ENCODE assay signal across 8 cellular contexts in the genomic region with DNA sequence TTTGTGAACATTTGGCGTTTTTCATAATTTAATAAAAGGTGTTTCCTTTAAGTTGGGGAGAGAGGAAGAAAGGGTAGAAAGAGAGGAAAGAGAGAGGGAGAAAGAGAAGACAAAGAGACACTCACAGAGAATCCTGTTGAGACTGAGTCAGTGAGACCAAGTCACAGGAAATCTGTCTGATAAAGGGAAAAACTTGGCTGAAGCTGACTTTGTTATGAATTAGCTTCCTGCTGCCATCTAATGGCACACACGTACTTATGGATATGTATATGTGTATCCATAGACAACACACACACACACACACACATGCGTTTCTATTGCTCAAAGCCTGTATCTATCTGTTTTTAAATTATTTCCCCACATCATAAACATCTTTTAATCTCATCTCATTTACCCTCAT. TPM values are rescaled to one million over a fixed set of nuclear protein-coding genes. Genes with fewer than 3 reads are reported as not detected.
DNase-seq lines count a peak whose midpoint lies in the region; ATAC-seq and TF ChIP-seq lines count a peak whose summit lies in the region.

No MANE protein-coding gene starts in this region.

- intact Hi-C loops in PC-9 (cut with micrococcal nuclease; ENCODE audit: unreplicated experiment), result loop anchor here (1.0 kb wide), 1 partner anchor 226 kb away; no protein-coding TSS in a partner anchor
- intact Hi-C loops in aorta (cut with DNase I), result no loop called here

- POLR2A ChIA-PET in PC-9 (lab: Charles Lee; ENCODE audit: unreplicated experiment), result interaction anchor here (0.7 kb wide), 1 partner anchor 746 kb away, joined by 4 read pairs; no protein-coding TSS in a partner anchor
- POLR2A ChIA-PET in CD8-positive, alpha-beta memory T cell (lab: Charles Lee), result interaction anchor here (0.6 kb wide), 1 partner anchor 221 kb away, joined by 3 read pairs; no protein-coding TSS in a partner anchor

- no peaks in the 10 kb centered on the region for H4K20me1 ChIP-seq in PC-9 (ENCODE audit: insufficient read depth)

- H3K36me3 Mint-ChIP-seq in activated T-helper 17 cell treated with anti-CD3 and anti-CD28 coated beads, Interleukin-2, amount 50 U/mL, for 72 hours (ENCODE audit: low read depth), result no peaks in the 10 kb centered on the region
- H3K36me3 Mint-ChIP-seq in mesothelial cell of epicardium, result no peaks in the 10 kb centered on the region
- H3K36me3 Mint-ChIP-seq in CD8-positive, alpha-beta memory T cell, result peaks cover 0 to 4% (median 0%) of the 10 kb centered on the region in 3 donors

- H3K27me3 Mint-ChIP-seq in activated T-helper 17 cell treated with anti-CD3 and anti-CD28 coated beads, Interleukin-2, amount 50 U/mL, for 72 hours, result no peaks in the 10 kb centered on the region
- no peaks in the 10 kb centered on the region for H3K27me3 Mint-ChIP-seq in mesothelial cell of epicardium (ENCODE audit: low read depth)
- H3K27me3 Mint-ChIP-seq in CD8-positive, alpha-beta memory T cell, result peaks cover 0 to 2% of the 10 kb centered on the region in 2 donors

- H3K9me2 ChIP-seq in PC-9 (ENCODE audit: insufficient read depth), result no peaks in the 10 kb centered on the region

- no peaks in the 10 kb centered on the region for H3K79me2 ChIP-seq in PC-9 (ENCODE audit: low read depth)

- H3K4me2 ChIP-seq in PC-9, result no peak overlapping the region

- H3F3A ChIP-seq in PC-9 (ENCODE audit: insufficient read depth, low read depth), result no peaks in the 10 kb centered on the region

- 45 to 48% methylated on average over 3 of the region's 3 CpGs for WGBS in aorta, 2 donors

- H3K27ac Mint-ChIP-seq in activated T-helper 17 cell treated with anti-CD3 and anti-CD28 coated beads, Interleukin-2, amount 50 U/mL, for 72 hours, result no peak overlapping the region
- H3K27ac Mint-ChIP-seq in mesothelial cell of epicardium, result peak overlapping the region; percentile 14
- H3K27ac Mint-ChIP-seq in CD8-positive, alpha-beta memory T cell, result no peak overlapping the region

- H3K9me3 ChIP-seq in PC-9 (ENCODE audit: insufficient read depth, low read depth), result no peaks in the 10 kb centered on the region
- no peaks in the 10 kb centered on the region for H3K9me3 ChIP-seq in CD8-positive, alpha-beta memory T cell (ENCODE audit: low read length)
- no peaks in the 10 kb centered on the region for H3K9me3 ChIP-seq in aorta (ENCODE audit: control insufficient read depth, low read length)

- peak; percentile 39 for ATAC-seq in activated T-helper 17 cell treated with anti-CD3 and anti-CD28 coated beads, Interleukin-2, amount 50 U/mL, for 72 hours (replicated peaks)
- ATAC-seq in aorta (ENCODE audit: low FRiP score) (no peak), GM18498 (IDR thresholded peaks at IDR 0.05; ENCODE audit: unreplicated experiment) (no peak)

- H3K36me3 ChIP-seq in PC-9 (ENCODE audit: low read depth) (no peaks in the 10 kb centered on the region), aorta (ENCODE audit: control insufficient read depth in 1 of 2, insufficient read depth in 2 of 2, low read length in 1 of 2) (no peaks in the 10 kb centered on the region)
- H3K36me3 ChIP-seq in CD8-positive, alpha-beta memory T cell (ENCODE audit: insufficient read depth, low read length), result no peaks in the 10 kb centered on the region

- H3K27me3 ChIP-seq in PC-9 (ENCODE audit: insufficient read depth, low read depth) (no peaks in the 10 kb centered on the region), aorta (ENCODE audit: control insufficient read depth in 1 of 2, insufficient read depth in 2 of 2, low read length in 1 of 2) (no peaks in the 10 kb centered on the region)
- H3K27me3 ChIP-seq in CD8-positive, alpha-beta memory T cell (ENCODE audit: insufficient read depth, low read length, poor library complexity, severe bottlenecking), result no peaks in the 10 kb centered on the region

- H3K9me3 Mint-ChIP-seq in activated T-helper 17 cell treated with anti-CD3 and anti-CD28 coated beads, Interleukin-2, amount 50 U/mL, for 72 hours, result no peaks in the 10 kb centered on the region
- H3K9me3 Mint-ChIP-seq in mesothelial cell of epicardium, result no peaks in the 10 kb centered on the region
- no peaks in the 10 kb centered on the region for H3K9me3 Mint-ChIP-seq in CD8-positive, alpha-beta memory T cell

- H3K4me1 Mint-ChIP-seq in activated T-helper 17 cell treated with anti-CD3 and anti-CD28 coated beads, Interleukin-2, amount 50 U/mL, for 72 hours, result no peaks in the 10 kb centered on the region
- peaks cover 10% of the 10 kb centered on the region for H3K4me1 Mint-ChIP-seq in mesothelial cell of epicardium
- H3K4me1 Mint-ChIP-seq in CD8-positive, alpha-beta memory T cell, result no peaks in the 10 kb centered on the region

- no peak overlapping the region for H3K4me3 Mint-ChIP-seq in activated T-helper 17 cell treated with anti-CD3 and anti-CD28 coated beads, Interleukin-2, amount 50 U/mL, for 72 hours
- no peak overlapping the region for H3K4me3 Mint-ChIP-seq in mesothelial cell of epicardium
- no peak overlapping the region for H3K4me3 Mint-ChIP-seq in CD8-positive, alpha-beta memory T cell

- TF ChIP-seq CTCF in LNCaP clone FGC (IDR thresholded peaks at IDR 0.05; ENCODE audit: control insufficient read depth, extremely low read depth, insufficient read depth), result peak; percentile 66
- no peak for TF ChIP-seq CTCF in mesothelial cell of epicardium (IDR thresholded peaks at IDR 0.05; ENCODE audit: unreplicated experiment)
- TF ChIP-seq CTCF in PC-9 (conservative IDR thresholded peaks at IDR 0.05), result no peak; the same call in 1 of the 2 replicates

- no TSS peak for BruUV-seq in PC-9 (replicated peaks; lab: Mats Ljungman, UMichigan)

- H3K4me3 ChIP-seq in LNCaP clone FGC (ENCODE audit: low read depth, low read length), result no peak overlapping the region
- no peak overlapping the region for H3K4me3 ChIP-seq in PC-9
- H3K4me3 ChIP-seq in CD8-positive, alpha-beta memory T cell (ENCODE audit: low read length), result no peak overlapping the region
- H3K4me3 ChIP-seq in aorta (ENCODE audit: low read length in 2 of 2), result no peak overlapping the region

- CTCF ChIA-PET in PC-9 (lab: Charles Lee), result interaction anchor here (0.6 to 0.7 kb wide), 3 partner anchors 212 to 227 kb away, joined by 3 to 11 read pairs (median 7); no protein-coding TSS in a partner anchor
- CTCF ChIA-PET in CD8-positive, alpha-beta memory T cell (lab: Charles Lee), result no interaction called here

- no peak overlapping the region for H3K27ac ChIP-seq in PC-9
- no peak overlapping the region for H3K27ac ChIP-seq in CD8-positive, alpha-beta memory T cell (ENCODE audit: low read depth, low read length)
- no peak overlapping the region for H3K27ac ChIP-seq in aorta (ENCODE audit: low read depth in 1 of 2, low read length in 2 of 2)

- H3K4me1 ChIP-seq in PC-9 (replicated peaks; ENCODE audit: insufficient read depth) (no peaks in the 10 kb centered on the region), aorta (ENCODE audit: control insufficient read depth in 1 of 2, insufficient read depth in 2 of 2, low read length in 2 of 2) (no peaks in the 10 kb centered on the region)
- H3K4me1 ChIP-seq in CD8-positive, alpha-beta memory T cell (ENCODE audit: insufficient read depth, low read length), result no peaks in the 10 kb centered on the region

- H2AFZ ChIP-seq in PC-9, result no peak overlapping the region

- DNase-seq in EH (ENCODE audit: low read depth), result peak; percentile 70
- peak; percentile 47 for DNase-seq in LNCaP clone FGC (ENCODE audit: low read depth)
- no peak for DNase-seq in mesothelial cell of epicardium (ENCODE audit: low spot score in 2 of 2, unreplicated experiment in 2 of 2)
- DNase-seq in PC-9, result no peak
- DNase-seq in CD8-positive, alpha-beta memory T cell, result no peak
- DNase-seq in aorta, result no peak

RNA-seq across cellular contexts. Expression of gene DISC1, which starts 42.5 kb away (rescaled TPM):
- 1 to 10 TPM; 3.9 to 8.2 TPM for total RNA-seq in activated T-helper 17 cell treated with anti-CD3 and anti-CD28 coated beads, Interleukin-2, amount 50 U/mL, for 72 hours
- 9.1 to 11.4 TPM (median 9.1 TPM) in 3 replicates for total RNA-seq in mesothelial cell of epicardium
- 7.4 and 12.1 TPM in 2 replicates for total RNA-seq in PC-9 (2021)
- 1 to 10 TPM in 1 of 2 experiments, under 1 TPM in 1; 0.60 to 1.0 TPM for total RNA-seq in CD8-positive, alpha-beta memory T cell
- 2.4 TPM for polyA plus RNA-seq in CD8-positive, alpha-beta memory T cell
- total RNA-seq in aorta, result 10 to 100 TPM; 10.9 to 31.7 TPM
- polyA plus RNA-seq in aorta, result 1 to 10 TPM in 1 of 2 donors, under 1 TPM in 1; 0.64 to 1.0 TPM

RNA-seq across cellular contexts. Expression of gene TSNAX, which starts 55.6 kb away (rescaled TPM):
- 10 to 100 TPM; 34.5 to 35.3 TPM for total RNA-seq in activated T-helper 17 cell treated with anti-CD3 and anti-CD28 coated beads, Interleukin-2, amount 50 U/mL, for 72 hours
- total RNA-seq in mesothelial cell of epicardium (31.2 to 33.7 TPM (median 31.8 TPM) in 3 replicates), PC-9 (2021) (23.5 and 32.1 TPM in 2 replicates), aorta (10 to 100 TPM; 37.2 to 42.0 TPM)
- total RNA-seq in CD8-positive, alpha-beta memory T cell, result 10 to 100 TPM; 48.0 to 49.8 TPM
- 95.0 TPM for polyA plus RNA-seq in CD8-positive, alpha-beta memory T cell
- 10 to 100 TPM; 19.3 to 20.5 TPM for polyA plus RNA-seq in aorta

Comparison
In these comparisons a context has a peak if more than half of its experiments do, and no peak if none do; other contexts are left out.
1. DNase-seq: peak in EH (single experiment) and LNCaP clone FGC (single experiment); none in mesothelial cell of epicardium (0 of 2), PC-9 (0 of 2), CD8-positive, alpha-beta memory T cell (0 of 5) and aorta (0 of 2).